Comparison of ENCODE assay signal across 17 cellular contexts in genomic region chr10:73815719-73816030, GRCh38. TPM values are rescaled to one million over a fixed set of nuclear protein-coding genes. Genes with fewer than 3 reads are reported as not detected.
DNase-seq lines count a peak whose midpoint lies in the region; ATAC-seq and TF ChIP-seq lines count a peak whose summit lies in the region.
"Had no signal": no experiment of that assay in that cellular context is flagged by ENCODE, and none has a peak within 500 bp of the region (broad histone marks: within the 10 kb centered on the region; RNA-seq: fewer than 3 reads in every experiment).

No MANE protein-coding gene starts in this region.

- no peak for ATAC-seq in RWPE2 (ENCODE audit: low read depth)
- ATAC-seq: pancreas, PC-3 had no signal

- H3K4me3 ChIP-seq in RWPE2 (ENCODE audit: severe bottlenecking) (no peak overlapping the region), fibroblast of villous mesenchyme (ENCODE audit: low read depth, low read length) (peak overlapping the region; percentile 5), skin epidermis (no peak overlapping the region), foreskin fibroblast (ENCODE audit: low read depth in 1 of 2, low read length in 2 of 2) (no peak overlapping the region)
- H3K4me3 ChIP-seq: pancreas had no signal

- peaks cover 9% of the 10 kb centered on the region for H3K36me3 ChIP-seq in RWPE2 (ENCODE audit: low read depth)
- H3K36me3 ChIP-seq: pancreas had no signal

- no peak for DNase-seq in CD14-positive monocyte (ENCODE audit: low spot score)
- no peak for DNase-seq in RWPE2 (ENCODE audit: low spot score)
- no peak for DNase-seq in fibroblast of villous mesenchyme (ENCODE audit: low read depth)
- no peak for DNase-seq in CD1c-positive myeloid dendritic cell (ENCODE audit: extremely low spot score)
- DNase-seq in HT-29 (ENCODE audit: low spot score) = no peak
- DNase-seq in NCI-H1417 treated with DMSO at 0.1 percent for 48 hours (lab: John Stamatoyannopoulos, UW) = no peak
- no peak for DNase-seq in foreskin fibroblast
- DNase-seq: activated naive CD8-positive, alpha-beta T cell treated with anti-CD3 and anti-CD28 coated beads, Interleukin-2, amount 10 ng/mL, durations not matched to agents 7 days and 5 days; DMS79; immature natural killer cell; MM.1S; NCI-H1694; NCI-H2227 treated with DMSO at 0.1 percent for 48 hours; pancreas had no signal

- H3K27ac Mint-ChIP-seq in CD14-positive monocyte = peak overlapping the region in 6 of 7 donors; percentile 75 to 92 (median 82)
- H3K27ac Mint-ChIP-seq: T-helper 2 cell treated with Interferon-gamma antibody and Interleukin-4, amounts not matched to agents 5 μg/mL and 100 μg/mL, for 36 hours had no signal

- H3K27me3 Mint-ChIP-seq in CD14-positive monocyte (ENCODE audit: low read depth in 3 of 3) = peaks cover 0 to 4% (median 0%) of the 10 kb centered on the region in 3 donors
- H3K27me3 Mint-ChIP-seq: activated naive CD8-positive, alpha-beta T cell treated with anti-CD3 and anti-CD28 coated beads, Interleukin-2, amount 10 ng/mL, durations not matched to agents 7 days and 5 days had no signal

- H3K36me3 Mint-ChIP-seq in CD14-positive monocyte = peaks cover 33 to 49% of the 10 kb centered on the region in 2 donors

- H3K4me3 Mint-ChIP-seq in CD14-positive monocyte = peak overlapping the region; percentile 9 to 75
- H3K4me3 Mint-ChIP-seq: activated naive CD8-positive, alpha-beta T cell treated with anti-CD3 and anti-CD28 coated beads, Interleukin-2, amount 10 ng/mL, durations not matched to agents 7 days and 5 days; immature natural killer cell; T-helper 2 cell treated with Interferon-gamma antibody and Interleukin-4, amounts not matched to agents 5 μg/mL and 100 μg/mL, for 36 hours had no signal

- H3K27me3 ChIP-seq in RWPE2 (ENCODE audit: insufficient read depth, poor library complexity, severe bottlenecking) = no peaks in the 10 kb centered on the region
- H3K27me3 ChIP-seq: pancreas had no signal

- peak overlapping the region; percentile 84 for H3K27ac ChIP-seq in RWPE2 (ENCODE audit: poor library complexity, severe bottlenecking)
- H3K27ac ChIP-seq in skin epidermis = peak overlapping the region in 13 of 21 experiments; percentile 1 to 79 (median 67)

- peaks cover 52% of the 10 kb centered on the region for H3K4me1 Mint-ChIP-seq in CD14-positive monocyte

- no peaks in the 10 kb centered on the region for H3K9me3 Mint-ChIP-seq in CD14-positive monocyte
- H3K9me3 Mint-ChIP-seq: activated naive CD8-positive, alpha-beta T cell treated with anti-CD3 and anti-CD28 coated beads, Interleukin-2, amount 10 ng/mL, durations not matched to agents 7 days and 5 days; immature natural killer cell; T-helper 2 cell treated with Interferon-gamma antibody and Interleukin-4, amounts not matched to agents 5 μg/mL and 100 μg/mL, for 36 hours had no signal

- H3K9me3 ChIP-seq in RWPE2 (ENCODE audit: severe bottlenecking) = no peaks in the 10 kb centered on the region
- H3K9me3 ChIP-seq: pancreas had no signal

- intact Hi-C loops in CD14-positive monocyte (cut with micrococcal nuclease) = no loop called here

- TF ChIP-seq CTCF in CD14-positive monocyte (IDR thresholded peaks at IDR 0.05) (no peak), RWPE2 (IDR thresholded peaks at IDR 0.05; ENCODE audit: poor library complexity, severe bottlenecking) (no peak), fibroblast of villous mesenchyme (IDR thresholded peaks at IDR 0.05; ENCODE audit: insufficient read depth, low read depth, low read length) (no peak), foreskin fibroblast (IDR thresholded peaks at IDR 0.05; ENCODE audit: low read depth, low read length) (no peak)

- peaks cover 27% of the 10 kb centered on the region for H3K4me1 ChIP-seq in RWPE2 (ENCODE audit: insufficient read depth, poor library complexity, severe bottlenecking)

RNA-seq across cellular contexts. Expression of gene NDST2, which starts 4.3 kb away (rescaled TPM):
- 10 to 100 TPM; 22.7 to 25.6 TPM for polyA plus RNA-seq in CD14-positive monocyte
- 19.3 and 22.0 TPM in 2 replicates for total RNA-seq in fibroblast of villous mesenchyme
- total RNA-seq in HT-29 (2014; rRNA removed; shearing (Covaris generic)) = 18.6 and 19.8 TPM in 2 replicates

RNA-seq across cellular contexts. Expression of gene ZSWIM8, which starts 30.3 kb away (rescaled TPM):
- polyA plus RNA-seq in CD14-positive monocyte = 10 to 100 TPM in 1 of 2 donors, 1 to 10 TPM in 1; 7.8 to 19.2 TPM
- 70.2 and 82.5 TPM in 2 replicates for total RNA-seq in fibroblast of villous mesenchyme
- 32.9 and 40.0 TPM in 2 replicates for total RNA-seq in HT-29 (2014; rRNA removed; shearing (Covaris generic))

RNA-seq across cellular contexts. Expression of gene CHCHD1, which starts 33.8 kb away (rescaled TPM):
- 10 to 100 TPM; 72.3 to 85.0 TPM for polyA plus RNA-seq in CD14-positive monocyte
- total RNA-seq in fibroblast of villous mesenchyme = 16.8 and 22.5 TPM in 2 replicates
- total RNA-seq in HT-29 (2014; rRNA removed; shearing (Covaris generic)) = 57.6 and 65.8 TPM in 2 replicates

RNA-seq across cellular contexts. Expression of gene CAMK2G, which starts 58.7 kb away (rescaled TPM):
- polyA plus RNA-seq in CD14-positive monocyte = 1 to 10 TPM; 1.7 to 3.0 TPM
- 30.6 and 36.7 TPM in 2 replicates for total RNA-seq in fibroblast of villous mesenchyme
- total RNA-seq in HT-29 (2014; rRNA removed; shearing (Covaris generic)) = 44.2 and 48.3 TPM in 2 replicates
